11 cellular contexts compared by ENCODE assay signal in genomic region chr16:46961373-46962353, GRCh38. TPM values are rescaled to one million over a fixed set of nuclear protein-coding genes. Genes with fewer than 3 reads are reported as not detected.
A peak's percentile ranks its signal among the peaks of the same experiment; 100 is the strongest.
DNase-seq lines count a peak whose midpoint lies in the region; ATAC-seq and TF ChIP-seq lines count a peak whose summit lies in the region.
"Had no signal": no experiment of that assay in that cellular context is flagged by ENCODE, and none has a peak within 500 bp of the region (broad histone marks: within the 10 kb centered on the region; RNA-seq: fewer than 3 reads in every experiment).

No MANE protein-coding gene starts in this region.

- DNase-seq in GM03348 (ENCODE audit: low spot score) (peak; percentile 57), HL-60 (ENCODE audit: low read depth in 1 of 2, low spot score in 1 of 2) (peak; percentile 67 to 73), natural killer cell (no peak), germinal center (ENCODE audit: low spot score) (no peak), DMS153 treated with DMSO at 0.1 percent for 48 hours (lab: John Stamatoyannopoulos, UW; ENCODE audit: unreplicated experiment) (no peak), NCI-H2171 treated with DMSO at 0.1 percent for 48 hours (lab: John Stamatoyannopoulos, UW) (no peak), HAP-1 (ENCODE audit: low spot score in 2 of 2) (no peak)
- DNase-seq in activated T-helper 2 cell treated with anti-CD3 and anti-CD28 coated beads, Interferon-gamma antibody, Interleukin-2, Interleukin-4, amounts not matched to agents 10 μg/mL and 5 μg/mL and 100 μg/mL, durations not matched to agents 14 hours and 24 hours and 36 hours (ENCODE audit: low spot score): no peak
- DNase-seq: nucleus accumbens had no signal

- H3K4me1 Mint-ChIP-seq in activated T-helper 2 cell treated with anti-CD3 and anti-CD28 coated beads, Interferon-gamma antibody, Interleukin-2, Interleukin-4, amounts not matched to agents 10 μg/mL and 5 μg/mL and 100 μg/mL, durations not matched to agents 14 hours and 24 hours and 36 hours (ENCODE audit: low read depth): peaks cover 14% of the 10 kb centered on the region
- peaks cover 24 to 31% of the 10 kb centered on the region in 2 donors for H3K4me1 Mint-ChIP-seq in natural killer cell

- no peak for TF ChIP-seq CTCF in HL-60 (IDR thresholded peaks at IDR 0.05; ENCODE audit: insufficient read depth, low read length)
- no peak for TF ChIP-seq CTCF in natural killer cell (IDR thresholded peaks at IDR 0.05)

- no peaks in the 10 kb centered on the region for H3K9me3 Mint-ChIP-seq in activated T-helper 2 cell treated with anti-CD3 and anti-CD28 coated beads, Interferon-gamma antibody, Interleukin-2, Interleukin-4, amounts not matched to agents 10 μg/mL and 5 μg/mL and 100 μg/mL, durations not matched to agents 14 hours and 24 hours and 36 hours
- H3K9me3 Mint-ChIP-seq in natural killer cell: no peaks in the 10 kb centered on the region

- H3K27me3 ChIP-seq in HL-60 (ENCODE audit: insufficient read depth, poor library complexity, severe bottlenecking) (no peaks in the 10 kb centered on the region), HAP-1 (ENCODE audit: low read depth) (no peaks in the 10 kb centered on the region)

- H3K27me3 Mint-ChIP-seq in activated T-helper 2 cell treated with anti-CD3 and anti-CD28 coated beads, Interferon-gamma antibody, Interleukin-2, Interleukin-4, amounts not matched to agents 10 μg/mL and 5 μg/mL and 100 μg/mL, durations not matched to agents 14 hours and 24 hours and 36 hours (ENCODE audit: low read depth): no peaks in the 10 kb centered on the region
- no peaks in the 10 kb centered on the region for H3K27me3 Mint-ChIP-seq in natural killer cell (ENCODE audit: low read depth in 2 of 2)

- no peak overlapping the region for H3K4me3 Mint-ChIP-seq in activated T-helper 2 cell treated with anti-CD3 and anti-CD28 coated beads, Interferon-gamma antibody, Interleukin-2, Interleukin-4, amounts not matched to agents 10 μg/mL and 5 μg/mL and 100 μg/mL, durations not matched to agents 14 hours and 24 hours and 36 hours (ENCODE audit: low read depth)
- peak overlapping the region; percentile 18 for H3K4me3 Mint-ChIP-seq in natural killer cell

- intact Hi-C loops in activated T-helper 2 cell treated with anti-CD3 and anti-CD28 coated beads, Interferon-gamma antibody, Interleukin-2, Interleukin-4, amounts not matched to agents 10 μg/mL and 5 μg/mL and 100 μg/mL, durations not matched to agents 14 hours and 24 hours and 36 hours (cut with micrococcal nuclease): no loop called here
- intact Hi-C loops in natural killer cell (cut with micrococcal nuclease): no loop called here

- in situ Hi-C loops in HAP-1 (cut with MboI; ENCODE audit: low sequenced_read_pairs): no loop called here

- H3K27ac ChIP-seq in HL-60 (replicated peaks): peak overlapping the region; percentile 46
- H3K27ac ChIP-seq: SK-N-MC, thoracic aorta had no signal

- ATAC-seq in natural killer cell: peak; percentile 83 to 89 (median 87)

- H3K36me3 Mint-ChIP-seq in activated T-helper 2 cell treated with anti-CD3 and anti-CD28 coated beads, Interferon-gamma antibody, Interleukin-2, Interleukin-4, amounts not matched to agents 10 μg/mL and 5 μg/mL and 100 μg/mL, durations not matched to agents 14 hours and 24 hours and 36 hours (ENCODE audit: low read depth): peaks cover 86% of the 10 kb centered on the region
- H3K36me3 Mint-ChIP-seq in natural killer cell: peaks cover 20% of the 10 kb centered on the region

- H3K4me3 ChIP-seq in HL-60 (replicated peaks; ENCODE audit: insufficient read depth, low read length): no peak overlapping the region
- no peak overlapping the region for H3K4me3 ChIP-seq in HAP-1
- H3K4me3 ChIP-seq: SK-N-MC, thoracic aorta had no signal

- peaks cover 20% of the 10 kb centered on the region for H3K4me1 ChIP-seq in HAP-1

- H3K9me3 ChIP-seq in HAP-1: no peaks in the 10 kb centered on the region
- H3K9me3 ChIP-seq: thoracic aorta had no signal

- peak overlapping the region; percentile 57 for H3K27ac Mint-ChIP-seq in activated T-helper 2 cell treated with anti-CD3 and anti-CD28 coated beads, Interferon-gamma antibody, Interleukin-2, Interleukin-4, amounts not matched to agents 10 μg/mL and 5 μg/mL and 100 μg/mL, durations not matched to agents 14 hours and 24 hours and 36 hours
- H3K27ac Mint-ChIP-seq in natural killer cell: peak overlapping the region; percentile 70 to 80

- H3K36me3 ChIP-seq in HAP-1 (replicated peaks): peaks cover 93% of the 10 kb centered on the region

RNA-seq across cellular contexts. Expression of gene DNAJA2, which starts 11.8 kb away (rescaled TPM):
- 65.9 and 74.4 TPM in 2 replicates for total RNA-seq in activated T-helper 2 cell treated with anti-CD3 and anti-CD28 coated beads, Interferon-gamma antibody, Interleukin-2, Interleukin-4, amounts not matched to agents 10 μg/mL and 5 μg/mL and 100 μg/mL, durations not matched to agents 14 hours and 24 hours and 36 hours
- 10 to 100 TPM; 71.8 to 83.2 (median 74.5) TPM for total RNA-seq in natural killer cell

Comparison
In these comparisons a context has a peak if more than half of its experiments do, and no peak if none do; other contexts are left out.
1. DNase-seq: peak in GM03348 (single experiment) and HL-60 (2 of 2); none in activated T-helper 2 cell treated with anti-CD3 and anti-CD28 coated beads, Interferon-gamma antibody, Interleukin-2, Interleukin-4, amounts not matched to agents 10 μg/mL and 5 μg/mL and 100 μg/mL, durations not matched to agents 14 hours and 24 hours and 36 hours (single experiment), natural killer cell (single experiment), germinal center (single experiment), DMS153 treated with DMSO at 0.1 percent for 48 hours (single experiment), NCI-H2171 treated with DMSO at 0.1 percent for 48 hours (single experiment) and HAP-1 (0 of 2).